8 cellular contexts compared by ENCODE assay signal in the genomic region with DNA sequence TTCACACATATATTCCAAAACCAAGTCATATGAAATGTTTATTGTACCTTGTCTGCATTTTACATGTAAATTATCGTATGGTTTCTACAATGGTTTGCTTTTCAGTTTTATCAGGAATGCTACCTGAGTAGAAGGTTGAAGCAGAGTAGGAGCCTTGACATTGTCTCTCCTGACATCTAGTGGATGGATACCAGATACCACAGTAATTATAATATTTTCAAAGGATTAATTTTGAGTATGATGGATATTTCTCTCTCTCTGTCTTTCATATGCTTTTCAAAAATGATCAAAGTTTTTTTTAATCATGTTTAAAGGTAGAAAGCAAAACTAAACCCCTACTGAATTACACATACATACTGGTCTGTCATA.
A peak's percentile ranks its signal among the peaks of the same experiment; 100 is the strongest.
DNase-seq lines count a peak whose midpoint lies in the region; ATAC-seq and TF ChIP-seq lines count a peak whose summit lies in the region.

No MANE protein-coding gene starts in this region.

- peak; percentile 5 for DNase-seq in CD1c-positive myeloid dendritic cell (ENCODE audit: extremely low spot score)
- peak; percentile 75 for DNase-seq in SK-N-DZ (ENCODE audit: low spot score)
- peak; percentile 6 for DNase-seq in inferior parietal cortex (ENCODE audit: extremely low spot score)
- DNase-seq in omental fat pad (ENCODE audit: low spot score) = no peak
- no peak for DNase-seq in NCI-H128 (lab: John Stamatoyannopoulos, UW; ENCODE audit: unreplicated experiment)
- no peak for DNase-seq in DMS114 treated with DMSO at 0.1 percent for 48 hours (lab: John Stamatoyannopoulos, UW; ENCODE audit: unreplicated experiment)

- no peak for TF ChIP-seq CTCF in omental fat pad (IDR thresholded peaks at IDR 0.05)

- peak; percentile 68 for ATAC-seq in GM19328 (IDR thresholded peaks at IDR 0.05; ENCODE audit: unreplicated experiment)
- ATAC-seq in HG03460 (IDR thresholded peaks at IDR 0.05; ENCODE audit: unreplicated experiment) = peak; percentile 56
- ATAC-seq in omental fat pad (ENCODE audit: low FRiP score) = no peak

Comparison
In these comparisons a context has a peak if more than half of its experiments do, and no peak if none do; other contexts are left out.
1. DNase-seq: peak in CD1c-positive myeloid dendritic cell (single experiment), SK-N-DZ (single experiment) and inferior parietal cortex (single experiment); none in omental fat pad (single experiment), NCI-H128 (single experiment) and DMS114 treated with DMSO at 0.1 percent for 48 hours (single experiment).